12 cellular contexts compared by ENCODE assay signal in the genomic region with DNA sequence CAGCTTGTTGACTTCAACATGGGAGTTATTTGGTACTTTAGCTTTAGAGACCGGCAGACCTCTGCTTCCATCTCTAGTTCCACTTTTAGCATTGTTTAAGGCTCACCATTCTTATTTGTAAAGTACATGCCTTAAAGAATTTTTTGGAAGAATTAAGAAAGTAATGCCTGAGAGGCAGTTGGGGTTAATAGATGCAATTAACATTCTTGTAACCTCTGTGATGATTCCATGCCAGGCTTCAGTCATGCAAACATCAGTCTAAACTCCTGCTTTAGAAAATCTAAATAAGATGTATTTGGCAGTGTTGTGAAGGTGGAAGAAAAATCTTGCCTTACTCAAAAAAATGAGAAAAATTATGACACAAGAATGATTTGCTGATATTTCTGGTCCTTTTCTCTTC.
DNase-seq lines count a peak whose midpoint lies in the region; ATAC-seq and TF ChIP-seq lines count a peak whose summit lies in the region.
"Had no signal": no experiment of that assay in that cellular context is flagged by ENCODE, and none has a peak within 500 bp of the region (broad histone marks: within the 10 kb centered on the region; RNA-seq: fewer than 3 reads in every experiment).

No MANE protein-coding gene starts in this region.

- peaks cover 2% of the 10 kb centered on the region for H3K27me3 Mint-ChIP-seq in activated CD8-positive, alpha-beta T cell treated with anti-CD3 and anti-CD28 coated beads for 36 hours
- H3K27me3 Mint-ChIP-seq in activated CD8-positive, alpha-beta T cell treated with anti-CD3 and anti-CD28 coated beads, Interleukin-2, amount 10 ng/mL, durations not matched to agents 7 days and 5 days (ENCODE audit: low read depth), result no peaks in the 10 kb centered on the region
- H3K27me3 Mint-ChIP-seq in stimulated activated naive CD8-positive, alpha-beta T cell treated with anti-CD3 and anti-CD28 coated beads, Interleukin-15, Interleukin-2, amounts not matched to agents 100 ng/mL and 50 ng/mL, for 24 hours, result peaks cover 5% of the 10 kb centered on the region
- peaks cover 8% of the 10 kb centered on the region for H3K27me3 Mint-ChIP-seq in activated naive CD8-positive, alpha-beta T cell treated with anti-CD3 and anti-CD28 coated beads, Interleukin-2, amount 50 U/mL, for 24 hours
- H3K27me3 Mint-ChIP-seq in stimulated activated naive B cell treated with anti-CD40 and anti-IgM and Interleukin-4, amounts not matched to agents 10 μg/mL and 1 μg/mL and 100 μg/mL, for 72 hours, result peaks cover 19 to 23% of the 10 kb centered on the region in 2 donors
- H3K27me3 Mint-ChIP-seq: CD4-positive, CD25-positive, alpha-beta regulatory T cell had no signal

- no peaks in the 10 kb centered on the region for H3K36me3 ChIP-seq in upper lobe of left lung
- H3K36me3 ChIP-seq: BLaER1 treated with 17β-estradiol and CSF1 and Interleukin-3, amounts not matched to agents 10 nM and 100 nM had no signal

- peak overlapping the region; percentile 14 for H3K4me3 Mint-ChIP-seq in activated CD8-positive, alpha-beta T cell treated with anti-CD3 and anti-CD28 coated beads for 36 hours
- no peak overlapping the region for H3K4me3 Mint-ChIP-seq in activated CD8-positive, alpha-beta T cell treated with anti-CD3 and anti-CD28 coated beads, Interleukin-2, amount 10 ng/mL, durations not matched to agents 7 days and 5 days
- H3K4me3 Mint-ChIP-seq in stimulated activated naive CD8-positive, alpha-beta T cell treated with anti-CD3 and anti-CD28 coated beads, Interleukin-15, Interleukin-2, amounts not matched to agents 100 ng/mL and 50 ng/mL, for 24 hours, result peak overlapping the region; percentile 24
- H3K4me3 Mint-ChIP-seq in activated naive CD8-positive, alpha-beta T cell treated with anti-CD3 and anti-CD28 coated beads, Interleukin-2, amount 50 U/mL, for 24 hours, result no peak overlapping the region
- no peak overlapping the region for H3K4me3 Mint-ChIP-seq in stimulated activated naive B cell treated with anti-CD40 and anti-IgM and Interleukin-4, amounts not matched to agents 10 μg/mL and 1 μg/mL and 100 μg/mL, for 72 hours

- peaks cover 45% of the 10 kb centered on the region for H3K4me1 Mint-ChIP-seq in activated CD8-positive, alpha-beta T cell treated with anti-CD3 and anti-CD28 coated beads for 36 hours (ENCODE audit: low read depth)
- peaks cover 29% of the 10 kb centered on the region for H3K4me1 Mint-ChIP-seq in activated CD8-positive, alpha-beta T cell treated with anti-CD3 and anti-CD28 coated beads, Interleukin-2, amount 10 ng/mL, durations not matched to agents 7 days and 5 days (ENCODE audit: low read depth)
- peaks cover 42% of the 10 kb centered on the region for H3K4me1 Mint-ChIP-seq in stimulated activated naive CD8-positive, alpha-beta T cell treated with anti-CD3 and anti-CD28 coated beads, Interleukin-15, Interleukin-2, amounts not matched to agents 100 ng/mL and 50 ng/mL, for 24 hours (ENCODE audit: low read depth)
- H3K4me1 Mint-ChIP-seq in activated naive CD8-positive, alpha-beta T cell treated with anti-CD3 and anti-CD28 coated beads, Interleukin-2, amount 50 U/mL, for 24 hours, result peaks cover 46% of the 10 kb centered on the region
- peaks cover 18 to 19% of the 10 kb centered on the region in 2 donors for H3K4me1 Mint-ChIP-seq in stimulated activated naive B cell treated with anti-CD40 and anti-IgM and Interleukin-4, amounts not matched to agents 10 μg/mL and 1 μg/mL and 100 μg/mL, for 72 hours

- no peak for TF ChIP-seq CTCF in activated CD8-positive, alpha-beta T cell treated with anti-CD3 and anti-CD28 coated beads for 36 hours (IDR thresholded peaks at IDR 0.05)
- TF ChIP-seq CTCF in upper lobe of left lung (IDR thresholded peaks at IDR 0.05), result no peak

- POLR2A ChIA-PET in activated CD8-positive, alpha-beta T cell treated with anti-CD3 and anti-CD28 coated beads for 36 hours (lab: Charles Lee), result no interaction called here
- POLR2A ChIA-PET in activated CD8-positive, alpha-beta T cell treated with anti-CD3 and anti-CD28 coated beads, Interleukin-2, amount 10 ng/mL, durations not matched to agents 7 days and 5 days (lab: Charles Lee), result no interaction called here

- peak overlapping the region; percentile 59 for H3K27ac Mint-ChIP-seq in activated CD8-positive, alpha-beta T cell treated with anti-CD3 and anti-CD28 coated beads for 36 hours
- H3K27ac Mint-ChIP-seq in activated CD8-positive, alpha-beta T cell treated with anti-CD3 and anti-CD28 coated beads, Interleukin-2, amount 10 ng/mL, durations not matched to agents 7 days and 5 days, result no peak overlapping the region
- peak overlapping the region; percentile 59 for H3K27ac Mint-ChIP-seq in stimulated activated naive CD8-positive, alpha-beta T cell treated with anti-CD3 and anti-CD28 coated beads, Interleukin-15, Interleukin-2, amounts not matched to agents 100 ng/mL and 50 ng/mL, for 24 hours
- H3K27ac Mint-ChIP-seq in activated naive CD8-positive, alpha-beta T cell treated with anti-CD3 and anti-CD28 coated beads, Interleukin-2, amount 50 U/mL, for 24 hours, result peak overlapping the region; percentile 8
- peak overlapping the region; percentile 20 for H3K27ac Mint-ChIP-seq in stimulated activated naive B cell treated with anti-CD40 and anti-IgM and Interleukin-4, amounts not matched to agents 10 μg/mL and 1 μg/mL and 100 μg/mL, for 72 hours

- no peak for TF ChIP-seq POLR2A in upper lobe of left lung (IDR thresholded peaks at IDR 0.05)

- no peak overlapping the region for H3K4me3 ChIP-seq in upper lobe of left lung
- H3K4me3 ChIP-seq: BLaER1 treated with 17β-estradiol and CSF1 and Interleukin-3, amounts not matched to agents 10 nM and 100 nM had no signal

- no peak for ATAC-seq in activated CD8-positive, alpha-beta T cell treated with anti-CD3 and anti-CD28 coated beads for 36 hours
- ATAC-seq in activated CD8-positive, alpha-beta T cell treated with anti-CD3 and anti-CD28 coated beads, Interleukin-2, amount 10 ng/mL, durations not matched to agents 7 days and 5 days, result no peak
- no peak for ATAC-seq in stimulated activated naive CD8-positive, alpha-beta T cell treated with anti-CD3 and anti-CD28 coated beads, Interleukin-15, Interleukin-2, amounts not matched to agents 100 U/mL and 50 U/mL, for 24 hours
- ATAC-seq in activated naive CD8-positive, alpha-beta T cell treated with anti-CD3 and anti-CD28 coated beads, Interleukin-2, amount 50 U/mL, for 24 hours, result no peak
- ATAC-seq in stimulated activated naive B cell treated with anti-CD40 and anti-IgM and Interleukin-4, amounts not matched to agents 10 μg/mL and 1 μg/mL and 100 μg/mL, for 72 hours (replicated peaks), result no peak
- ATAC-seq in upper lobe of left lung (ENCODE audit: low FRiP score in 2 of 2) (no peak), HG03342 (IDR thresholded peaks at IDR 0.05; ENCODE audit: unreplicated experiment) (no peak)

- WGBS in upper lobe of left lung, 2 donors, result 83 to 86% methylated on average over 1 of the region's 1 CpG

- H3K4me1 ChIP-seq in upper lobe of left lung, result no peaks in the 10 kb centered on the region

- peaks cover 5% of the 10 kb centered on the region for H3K9me3 Mint-ChIP-seq in activated CD8-positive, alpha-beta T cell treated with anti-CD3 and anti-CD28 coated beads for 36 hours
- H3K9me3 Mint-ChIP-seq in activated CD8-positive, alpha-beta T cell treated with anti-CD3 and anti-CD28 coated beads, Interleukin-2, amount 10 ng/mL, durations not matched to agents 7 days and 5 days (ENCODE audit: insufficient read depth), result peaks cover 6% of the 10 kb centered on the region
- H3K9me3 Mint-ChIP-seq in stimulated activated naive CD8-positive, alpha-beta T cell treated with anti-CD3 and anti-CD28 coated beads, Interleukin-15, Interleukin-2, amounts not matched to agents 100 ng/mL and 50 ng/mL, for 24 hours, result peaks cover 6% of the 10 kb centered on the region
- H3K9me3 Mint-ChIP-seq in activated naive CD8-positive, alpha-beta T cell treated with anti-CD3 and anti-CD28 coated beads, Interleukin-2, amount 50 U/mL, for 24 hours, result peaks cover 13% of the 10 kb centered on the region
- H3K9me3 Mint-ChIP-seq in stimulated activated naive B cell treated with anti-CD40 and anti-IgM and Interleukin-4, amounts not matched to agents 10 μg/mL and 1 μg/mL and 100 μg/mL, for 72 hours, result peaks cover 12% of the 10 kb centered on the region in 2 donors

- CTCF ChIA-PET in activated CD8-positive, alpha-beta T cell treated with anti-CD3 and anti-CD28 coated beads for 36 hours (lab: Charles Lee), result interaction anchor here (1.1 kb wide), 1 partner anchor 145 kb away, joined by 3 read pairs; no protein-coding TSS in a partner anchor
- CTCF ChIA-PET in activated CD8-positive, alpha-beta T cell treated with anti-CD3 and anti-CD28 coated beads, Interleukin-2, amount 10 ng/mL, durations not matched to agents 7 days and 5 days (lab: Charles Lee), result interaction anchor here (1.0 to 1.5 kb wide), 2 partner anchors 92 to 315 kb away, joined by 3 to 4 read pairs; no protein-coding TSS in a partner anchor

- no peaks in the 10 kb centered on the region for H3K9me3 ChIP-seq in upper lobe of left lung

- peaks cover 5% of the 10 kb centered on the region for H3K36me3 Mint-ChIP-seq in activated CD8-positive, alpha-beta T cell treated with anti-CD3 and anti-CD28 coated beads for 36 hours (ENCODE audit: low read depth)
- H3K36me3 Mint-ChIP-seq in activated CD8-positive, alpha-beta T cell treated with anti-CD3 and anti-CD28 coated beads, Interleukin-2, amount 10 ng/mL, durations not matched to agents 7 days and 5 days (ENCODE audit: low read depth), result peaks cover 3% of the 10 kb centered on the region
- peaks cover 4% of the 10 kb centered on the region for H3K36me3 Mint-ChIP-seq in stimulated activated naive CD8-positive, alpha-beta T cell treated with anti-CD3 and anti-CD28 coated beads, Interleukin-15, Interleukin-2, amounts not matched to agents 100 ng/mL and 50 ng/mL, for 24 hours (ENCODE audit: low read depth)
- peaks cover 7% of the 10 kb centered on the region for H3K36me3 Mint-ChIP-seq in activated naive CD8-positive, alpha-beta T cell treated with anti-CD3 and anti-CD28 coated beads, Interleukin-2, amount 50 U/mL, for 24 hours (ENCODE audit: low read depth)
- peaks cover 4 to 10% of the 10 kb centered on the region in 2 donors for H3K36me3 Mint-ChIP-seq in stimulated activated naive B cell treated with anti-CD40 and anti-IgM and Interleukin-4, amounts not matched to agents 10 μg/mL and 1 μg/mL and 100 μg/mL, for 72 hours

- H3K27ac ChIP-seq in upper lobe of left lung, result no peak overlapping the region
- H3K27ac ChIP-seq: BLaER1 treated with 17β-estradiol and CSF1 and Interleukin-3, amounts not matched to agents 10 nM and 100 nM had no signal

- intact Hi-C loops in activated CD8-positive, alpha-beta T cell treated with anti-CD3 and anti-CD28 coated beads for 36 hours (cut with micrococcal nuclease), result no loop called here

- no peaks in the 10 kb centered on the region for H3K27me3 ChIP-seq in upper lobe of left lung

- no peak for TF ChIP-seq EP300 in upper lobe of left lung (IDR thresholded peaks at IDR 0.05)

- DNase-seq in activated CD8-positive, alpha-beta T cell treated with anti-CD3 and anti-CD28 coated beads for 36 hours, result no peak
- DNase-seq in activated CD8-positive, alpha-beta T cell treated with anti-CD3 and anti-CD28 coated beads, Interleukin-2, amount 10 ng/mL, durations not matched to agents 7 days and 5 days, result no peak
- no peak for DNase-seq in stimulated activated naive CD8-positive, alpha-beta T cell treated with anti-CD3 and anti-CD28 coated beads, Interleukin-15, Interleukin-2, amounts not matched to agents 100 U/mL and 50 U/mL, for 24 hours
- no peak for DNase-seq in activated naive CD8-positive, alpha-beta T cell treated with anti-CD3 and anti-CD28 coated beads, Interleukin-2, amount 50 U/mL, for 24 hours
- DNase-seq in stimulated activated naive B cell treated with anti-CD40 and anti-IgM and Interleukin-4, amounts not matched to agents 10 μg/mL and 1 μg/mL and 100 μg/mL, for 72 hours, result no peak
- DNase-seq in upper lobe of left lung, result no peak
- DNase-seq: ACHN; CD4-positive, CD25-positive, alpha-beta regulatory T cell; DMS53 had no signal

Comparison
In these comparisons a context has a peak if more than half of its experiments do, and no peak if none do; other contexts are left out.
1. H3K4me3 Mint-ChIP-seq: peak in activated CD8-positive, alpha-beta T cell treated with anti-CD3 and anti-CD28 coated beads for 36 hours (single experiment) and stimulated activated naive CD8-positive, alpha-beta T cell treated with anti-CD3 and anti-CD28 coated beads, Interleukin-15, Interleukin-2, amounts not matched to agents 100 ng/mL and 50 ng/mL, for 24 hours (single experiment); none in activated CD8-positive, alpha-beta T cell treated with anti-CD3 and anti-CD28 coated beads, Interleukin-2, amount 10 ng/mL, durations not matched to agents 7 days and 5 days (single experiment), activated naive CD8-positive, alpha-beta T cell treated with anti-CD3 and anti-CD28 coated beads, Interleukin-2, amount 50 U/mL, for 24 hours (single experiment) and stimulated activated naive B cell treated with anti-CD40 and anti-IgM and Interleukin-4, amounts not matched to agents 10 μg/mL and 1 μg/mL and 100 μg/mL, for 72 hours (0 of 2).